Comparison of ENCODE assay signal across 25 cellular contexts in the genomic region with DNA sequence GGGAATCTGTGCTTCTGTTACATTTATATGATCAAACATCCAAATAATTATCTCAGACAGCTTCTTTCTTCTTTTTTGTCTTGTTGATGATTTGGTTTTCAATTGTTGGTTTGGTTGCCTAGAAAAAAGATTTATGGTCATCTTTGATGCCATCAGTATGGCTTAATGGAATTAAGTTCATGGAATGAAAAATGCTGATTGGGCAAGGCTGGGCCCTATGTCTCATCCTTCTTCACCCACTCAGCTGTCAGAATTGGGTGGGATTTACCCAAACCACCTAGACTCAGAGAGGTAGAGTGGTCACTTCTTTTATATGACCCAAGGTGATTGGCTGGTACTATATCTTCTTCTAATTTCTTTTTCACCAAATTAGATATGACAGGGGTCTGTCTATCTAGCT.
A peak's percentile ranks its signal among the peaks of the same experiment; 100 is the strongest.
DNase-seq lines count a peak whose midpoint lies in the region; ATAC-seq, FAIRE-seq and TF ChIP-seq lines count a peak whose summit lies in the region.
"Had no signal": no experiment of that assay in that cellular context is flagged by ENCODE, and none has a peak within 500 bp of the region (broad histone marks: within the 10 kb centered on the region; RNA-seq: fewer than 3 reads in every experiment).

No MANE protein-coding gene starts in this region.

- no peak for TF ChIP-seq RAD21 in HepG2 (CRISPR knock-in tag; IDR thresholded peaks at IDR 0.05)

- ATAC-seq in HepG2 (no peak), right lobe of liver (no peak)
- no peak for ATAC-seq in activated T-cell treated with anti-CD3 and anti-CD28 coated beads, Interleukin-2, amount 50 U/mL, for 4 hours
- ATAC-seq: GM12878 had no signal

- no peak overlapping the region for H3K27ac ChIP-seq in HepG2 (ENCODE audit: extremely low read length, insufficient read depth, low read length)
- no peak overlapping the region for H3K27ac ChIP-seq in right lobe of liver
- H3K27ac ChIP-seq: 22Rv1, BLaER1 had no signal

- in situ Hi-C loops in HepG2 (cut with HindIII; ENCODE audit: extremely low pct_ligation_motif_present, low pct_unique_long_range_greater_than_20kb): no loop called here

- no peak overlapping the region for H2AFZ ChIP-seq in HepG2 (ENCODE audit: low read length)

- no peaks in the 10 kb centered on the region for H3K36me3 ChIP-seq in HepG2 (replicated peaks in 1 of 2; ENCODE audit: control insufficient read depth in 1 of 2, insufficient read depth in 2 of 2, low read length in 2 of 2)
- H3K36me3 ChIP-seq in right lobe of liver: no peaks in the 10 kb centered on the region
- no peaks in the 10 kb centered on the region for H3K36me3 ChIP-seq in bronchial epithelial cell (ENCODE audit: control insufficient read depth, insufficient read depth, low read length)
- H3K36me3 ChIP-seq: BE2C, BLaER1 had no signal

- H3K9me3 ChIP-seq in HepG2 (ENCODE audit: low read length): no peaks in the 10 kb centered on the region
- H3K9me3 ChIP-seq in right lobe of liver: no peaks in the 10 kb centered on the region
- H3K9me3 ChIP-seq: BE2C, BLaER1 had no signal

- H3K4me3 ChIP-seq in HepG2 (replicated peaks in 1 of 3; ENCODE audit: insufficient read depth in 1 of 3, low read depth in 2 of 3, low read length in 3 of 3) (no peak overlapping the region), right lobe of liver (no peak overlapping the region), bronchial epithelial cell (ENCODE audit: low read depth, low read length) (no peak overlapping the region)
- H3K4me3 ChIP-seq: BLaER1, GM12878 had no signal

- no peaks in the 10 kb centered on the region for H3K36me3 Mint-ChIP-seq in activated T-cell treated with anti-CD3 and anti-CD28 coated beads, Interleukin-2, amount 50 U/mL, for 4 hours (ENCODE audit: insufficient read depth)
- H3K36me3 Mint-ChIP-seq: CD14-positive monocyte; CD4-positive, alpha-beta memory T cell; CD4-positive, CD25-positive, alpha-beta regulatory T cell; CD8-positive, alpha-beta memory T cell had no signal

- CTCF ChIA-PET in HepG2 (lab: Yijun Ruan, JAX; ENCODE audit: low intra/inter-chr PET ratio, low total read pairs): no interaction called here

- no peak for TF ChIP-seq POLR2A in HepG2 (IDR thresholded peaks at IDR 0.05; ENCODE audit: insufficient read depth in 1 of 2, low read depth in 2 of 2, low read length in 2 of 2)
- TF ChIP-seq POLR2A in right lobe of liver (IDR thresholded peaks at IDR 0.05): no peak

- POLR2A ChIA-PET in HepG2 (lab: Yijun Ruan, JAX): no interaction called here

- H3K9me3 Mint-ChIP-seq in activated T-cell treated with anti-CD3 and anti-CD28 coated beads, Interleukin-2, amount 50 U/mL, for 4 hours: no peaks in the 10 kb centered on the region
- H3K9me3 Mint-ChIP-seq: CD4-positive, alpha-beta memory T cell had no signal

- H3K4me1 Mint-ChIP-seq in activated T-cell treated with anti-CD3 and anti-CD28 coated beads, Interleukin-2, amount 50 U/mL, for 4 hours (ENCODE audit: low read depth): no peaks in the 10 kb centered on the region
- H3K4me1 Mint-ChIP-seq: CD14-positive monocyte; CD4-positive, alpha-beta memory T cell; CD8-positive, alpha-beta memory T cell had no signal

- DNase-seq in HepG2 (ENCODE audit: low spot score) (no peak), right lobe of liver (no peak), bronchial epithelial cell (ENCODE audit: low read depth) (no peak), NCI-H1048 (lab: John Stamatoyannopoulos, UW) (no peak)
- no peak for DNase-seq in activated T-cell treated with anti-CD3 and anti-CD28 coated beads, Interleukin-2, amount 50 U/mL, for 4 hours
- DNase-seq: ACHN; BE2C; C1 segment of cervical spinal cord; CD4-positive, alpha-beta memory T cell; CD4-positive, CD25-positive, alpha-beta regulatory T cell; CD8-positive, alpha-beta memory T cell; COR-L47; DMS 273 treated with DMSO at 0.1 percent for 48 hours; DMS153; DMS53; DMS79; DND-41; EL; GDM1 had no signal

- H3K27me3 Mint-ChIP-seq in activated T-cell treated with anti-CD3 and anti-CD28 coated beads, Interleukin-2, amount 50 U/mL, for 4 hours (ENCODE audit: low read depth): no peaks in the 10 kb centered on the region
- H3K27me3 Mint-ChIP-seq: CD4-positive, CD25-positive, alpha-beta regulatory T cell; CD8-positive, alpha-beta memory T cell had no signal

- FAIRE-seq in HepG2 (lab: Jason Lieb, UNC) (no peak), bronchial epithelial cell (lab: Jason Lieb, UNC) (peak; percentile 36)
- FAIRE-seq: GM12878, GM12892, GM18507 had no signal

- no peak for TF ChIP-seq EP300 in HepG2 (IDR thresholded peaks at IDR 0.05; ENCODE audit: low read depth in 2 of 2, low read length in 2 of 2)
- no peak for TF ChIP-seq EP300 in HepG2 (CRISPR knock-in tag; IDR thresholded peaks at IDR 0.05; ENCODE audit: borderline replicate concordance)

- H3K79me2 ChIP-seq in HepG2 (ENCODE audit: insufficient read depth, low read length): no peaks in the 10 kb centered on the region

- no peaks in the 10 kb centered on the region for H4K20me1 ChIP-seq in HepG2 (ENCODE audit: insufficient read depth, low read length)
- H4K20me1 ChIP-seq: BLaER1 had no signal

- intact Hi-C loops in HepG2 (cut with micrococcal nuclease; ENCODE audit: unreplicated experiment): no loop called here
- intact Hi-C loops in right lobe of liver (cut with DNase I): no loop called here

- H3K4me1 ChIP-seq in HepG2 (ENCODE audit: insufficient read depth, low read length): no peaks in the 10 kb centered on the region
- no peaks in the 10 kb centered on the region for H3K4me1 ChIP-seq in right lobe of liver
- H3K4me1 ChIP-seq: BE2C, BLaER1 had no signal

- no TSS peak for BruUV-seq in HepG2 (replicated peaks; lab: Mats Ljungman, UMichigan)

- H3K27me3 ChIP-seq in HepG2 (ENCODE audit: control insufficient read depth in 1 of 2, insufficient read depth in 2 of 2, low read length in 2 of 2) (no peaks in the 10 kb centered on the region), right lobe of liver (peaks cover 0 to 4% of the 10 kb centered on the region in 2 donors), bronchial epithelial cell (ENCODE audit: control insufficient read depth, insufficient read depth, low read length) (no peaks in the 10 kb centered on the region)
- H3K27me3 ChIP-seq: BE2C, BLaER1 had no signal

- no peak overlapping the region for H3K4me2 ChIP-seq in HepG2 (ENCODE audit: low read depth, low read length)
- H3K4me2 ChIP-seq: BLaER1 had no signal

- no peak for TF ChIP-seq CTCF in HepG2 (CRISPR knock-in tag; IDR thresholded peaks at IDR 0.05)
- TF ChIP-seq CTCF in right lobe of liver (IDR thresholded peaks at IDR 0.05): no peak
- no peak for TF ChIP-seq CTCF in bronchial epithelial cell (IDR thresholded peaks at IDR 0.05; ENCODE audit: insufficient read depth, low read length, severe bottlenecking)

- H3K4me3 Mint-ChIP-seq in activated T-cell treated with anti-CD3 and anti-CD28 coated beads, Interleukin-2, amount 50 U/mL, for 4 hours: no peak overlapping the region
- H3K4me3 Mint-ChIP-seq: CD14-positive monocyte; CD4-positive, alpha-beta memory T cell; CD4-positive, CD25-positive, alpha-beta regulatory T cell; CD8-positive, alpha-beta memory T cell had no signal

- H3K9ac ChIP-seq in HepG2 (ENCODE audit: insufficient read depth, low read depth, low read length): no peak overlapping the region
- H3K9ac ChIP-seq: BLaER1 had no signal

TF ChIP-seq in HepG2, 621 proteins besides CTCF, POLR2A, EP300 and RAD21 (continues in another document):
- no peak for TF ChIP-seq ZNF766 (CRISPR knock-in tag; IDR thresholded peaks at IDR 0.05; ENCODE audit: borderline replicate concordance)
- TF ChIP-seq MAFK (conservative IDR thresholded peaks at IDR 0.05 in 1 of 2, IDR thresholded peaks at IDR 0.05 in 1 of 2; ENCODE audit: low read length in 2 of 2): peak; percentile 72
- no peak for TF ChIP-seq MYNN (CRISPR knock-in tag; IDR thresholded peaks at IDR 0.05; ENCODE audit: low read depth)
- TF ChIP-seq MAFF (IDR thresholded peaks at IDR 0.05; ENCODE audit: low read depth, low read length): 0 out of 2 replicates have a peak, but pooled peaks have one; percentile 45
- TF ChIP-seq, protein P1, sequence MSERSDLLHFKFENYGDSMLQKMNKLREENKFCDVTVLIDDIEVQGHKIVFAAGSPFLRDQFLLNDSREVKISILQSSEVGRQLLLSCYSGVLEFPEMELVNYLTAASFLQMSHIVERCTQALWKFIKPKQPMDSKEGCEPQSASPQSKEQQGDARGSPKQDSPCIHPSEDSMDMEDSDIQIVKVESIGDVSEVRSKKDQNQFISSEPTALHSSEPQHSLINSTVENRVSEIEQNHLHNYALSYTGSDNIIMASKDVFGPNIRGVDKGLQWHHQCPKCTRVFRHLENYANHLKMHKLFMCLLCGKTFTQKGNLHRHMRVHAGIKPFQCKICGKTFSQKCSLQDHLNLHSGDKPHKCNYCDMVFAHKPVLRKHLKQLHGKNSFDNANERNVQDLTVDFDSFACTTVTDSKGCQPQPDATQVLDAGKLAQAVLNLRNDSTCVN (CRISPR knock-in tag; IDR thresholded peaks at IDR 0.05; ENCODE audit: borderline replicate concordance): no peak
- TF ChIP-seq MAFG (CRISPR knock-in tag; IDR thresholded peaks at IDR 0.05): no peak
- TF ChIP-seq ZNF615 (CRISPR knock-in tag; IDR thresholded peaks at IDR 0.05; ENCODE audit: borderline replicate concordance): no peak
- no peak for TF ChIP-seq ZNF687 (CRISPR knock-in tag; IDR thresholded peaks at IDR 0.05)
